In genomic region chr6:32116674-32117073, GRCh38 we compare ENCODE assay signal across 2 cellular contexts.
TF ChIP-seq lines count a peak whose summit lies in the region.

No MANE protein-coding gene starts in this region.

TF ChIP-seq in SK-N-SH, 30 proteins besides CTCF, POLR2A, EP300 and RAD21 (continued from another document):
- TF ChIP-seq ZBTB33 (IDR thresholded peaks at IDR 0.05; ENCODE audit: borderline replicate concordance, low read depth) = no peak

TF ChIP-seq in SK-N-SH treated with all-trans-retinoic acid at 6 μM for 48 hours, 23 proteins besides CTCF, POLR2A, EP300 and RAD21 (continued from another document):
- TF ChIP-seq TSHZ2 (CRISPR knock-in tag; IDR thresholded peaks at IDR 0.05) (no peak), ZFP3 (CRISPR knock-in tag; IDR thresholded peaks at IDR 0.05) (no peak), POU6F1 (CRISPR knock-in tag; IDR thresholded peaks at IDR 0.05; ENCODE audit: borderline replicate concordance, low read depth) (no peak), OSR1 (CRISPR knock-in tag; IDR thresholded peaks at IDR 0.05) (no peak), CSDC2 (CRISPR knock-in tag; IDR thresholded peaks at IDR 0.05) (no peak), TCF4 (CRISPR knock-in tag; IDR thresholded peaks at IDR 0.05; ENCODE audit: borderline replicate concordance) (no peak), ZNF8 (CRISPR knock-in tag; IDR thresholded peaks at IDR 0.05) (no peak), PATZ1 (CRISPR knock-in tag; IDR thresholded peaks at IDR 0.05; ENCODE audit: borderline replicate concordance) (no peak), ZC3H10 (CRISPR knock-in tag; IDR thresholded peaks at IDR 0.05) (no peak), RARB (CRISPR knock-in tag; IDR thresholded peaks at IDR 0.05) (no peak), ESRRG (CRISPR knock-in tag; IDR thresholded peaks at IDR 0.05) (no peak), ARNTL (CRISPR knock-in tag; IDR thresholded peaks at IDR 0.05; ENCODE audit: borderline replicate concordance, low read depth) (no peak), ZNF70 (CRISPR knock-in tag; IDR thresholded peaks at IDR 0.05) (no peak), BACH2 (CRISPR knock-in tag; IDR thresholded peaks at IDR 0.05; ENCODE audit: borderline replicate concordance) (no peak), ISL1 (CRISPR knock-in tag; IDR thresholded peaks at IDR 0.05) (no peak), CSRNP3 (CRISPR knock-in tag; IDR thresholded peaks at IDR 0.05) (no peak)
